In genomic region chr1:237861944-237862343, GRCh38 we compare ENCODE assay signal across 25 cellular contexts. TPM values are rescaled to one million over a fixed set of nuclear protein-coding genes. Genes with fewer than 3 reads are reported as not detected.
DNase-seq lines count a peak whose midpoint lies in the region; ATAC-seq and TF ChIP-seq lines count a peak whose summit lies in the region.
"Had no signal": no experiment of that assay in that cellular context is flagged by ENCODE, and none has a peak within 500 bp of the region (broad histone marks: within the 10 kb centered on the region; RNA-seq: fewer than 3 reads in every experiment).

No MANE protein-coding gene starts in this region.

- no peak overlapping the region for H2AFZ ChIP-seq in mesenchymal stem cell (ENCODE audit: low read depth, low read length)
- H2AFZ ChIP-seq: GM23248 had no signal

- H2AK5ac ChIP-seq in mesenchymal stem cell (ENCODE audit: low read length, severe bottlenecking), result peak overlapping the region; percentile 15

- no peak overlapping the region for H3K14ac ChIP-seq in mesenchymal stem cell (ENCODE audit: low read length in 2 of 2)

- no peak overlapping the region for H2BK5ac ChIP-seq in mesenchymal stem cell (ENCODE audit: low read depth, low read length, poor library complexity, severe bottlenecking)

- no peak overlapping the region for H2BK15ac ChIP-seq in mesenchymal stem cell (ENCODE audit: low read depth, poor library complexity, severe bottlenecking)

- H3K4me2 ChIP-seq in mesenchymal stem cell (ENCODE audit: low read length, poor library complexity, severe bottlenecking), result no peak overlapping the region
- H3K4me2 ChIP-seq: BLaER1 had no signal

- TF ChIP-seq CTCF in HL-60 (IDR thresholded peaks at IDR 0.05; ENCODE audit: insufficient read depth, low read length), result no peak

- H3K79me1 ChIP-seq in mesenchymal stem cell (replicated peaks; ENCODE audit: low read length, poor library complexity, severe bottlenecking), result no peaks in the 10 kb centered on the region

- peaks cover 6% of the 10 kb centered on the region for H3K4me1 ChIP-seq in mesenchymal stem cell (ENCODE audit: control insufficient read depth, insufficient read depth, low read depth, low read length)

- H2BK120ac ChIP-seq in mesenchymal stem cell (ENCODE audit: low read depth, low read length), result no peak overlapping the region

- WGBS in mesenchymal stem cell, result 94% methylated on average over 4 of the region's 8 CpGs

- no peak overlapping the region for H3K9ac ChIP-seq in mesenchymal stem cell (ENCODE audit: low read length)
- H3K9ac ChIP-seq: BLaER1, GM23248 had no signal

- H3K23ac ChIP-seq in mesenchymal stem cell (ENCODE audit: low read length in 2 of 2), result no peak overlapping the region

- H3K27me3 ChIP-seq in HL-60 (ENCODE audit: insufficient read depth, poor library complexity, severe bottlenecking), result no peaks in the 10 kb centered on the region
- H3K27me3 ChIP-seq in mesenchymal stem cell (ENCODE audit: control insufficient read depth in 1 of 2, insufficient read depth in 1 of 2, low read length in 2 of 2), result peaks cover 0 to 5% of the 10 kb centered on the region in 2 experiments
- H3K27me3 ChIP-seq: BLaER1, SJCRH30 had no signal

- no peak overlapping the region for H3K4me3 ChIP-seq in HL-60 (replicated peaks; ENCODE audit: insufficient read depth, low read length)
- no peak overlapping the region for H3K4me3 ChIP-seq in mesenchymal stem cell (ENCODE audit: insufficient read depth in 1 of 2, low read depth in 1 of 2, low read length in 2 of 2)
- H3K4me3 ChIP-seq: BLaER1, GM23248, SJCRH30 had no signal

- DNase-seq in HL-60 (ENCODE audit: low read depth in 1 of 2, low spot score in 1 of 2) (peak; percentile 51 to 65), MV-4-11 (lab: John Stamatoyannopoulos, UW) (peak; percentile 83), SKM-1 (lab: John Stamatoyannopoulos, UW; ENCODE audit: unreplicated experiment) (peak; percentile 49), mesenchymal stem cell (no peak)
- DNase-seq: CD4-positive, alpha-beta T cell; DMS53; GM23248; H9; Karpas-422; NCI-H1092; NCI-H1417 treated with DMSO at 0.1 percent for 48 hours; NCI-H1694 treated with DMSO at 0.1 percent for 48 hours; NCI-H2081 treated with DMSO at 0.1 percent for 48 hours; NCI-H446; NCI-H524 treated with DMSO at 0.1 percent for 48 hours; NCI-H82; NK-92 treated with Interleukin-12 subunit alpha and Interleukin-12 subunit beta, amount 100 ng/mL, for 24 hours; SJCRH30; T-helper 1 cell had no signal

- no peaks in the 10 kb centered on the region for H3K9me3 ChIP-seq in mesenchymal stem cell (ENCODE audit: control insufficient read depth, low read length)
- H3K9me3 ChIP-seq: BLaER1, SJCRH30 had no signal

- H2BK12ac ChIP-seq in mesenchymal stem cell (ENCODE audit: low read length in 2 of 2), result no peak overlapping the region

- no peak overlapping the region for H3K18ac ChIP-seq in mesenchymal stem cell (ENCODE audit: low read depth in 1 of 2, low read length in 2 of 2)

- no peak for ATAC-seq in GM19463 (IDR thresholded peaks at IDR 0.05; ENCODE audit: unreplicated experiment)
- no peak for ATAC-seq in HG03354 (IDR thresholded peaks at IDR 0.05; ENCODE audit: poor library complexity, severe bottlenecking, unreplicated experiment)
- ATAC-seq in HG02623 (IDR thresholded peaks at IDR 0.05; ENCODE audit: unreplicated experiment), result no peak
- ATAC-seq: SK-N-SH treated with all-trans-retinoic acid at 6 μM for 48 hours had no signal

- no peak overlapping the region for H3K27ac ChIP-seq in HL-60 (replicated peaks)
- no peak overlapping the region for H3K27ac ChIP-seq in mesenchymal stem cell (ENCODE audit: low read length, poor library complexity, severe bottlenecking)
- H3K27ac ChIP-seq: BLaER1, GM23248, SJCRH30 had no signal

- H4K91ac ChIP-seq in mesenchymal stem cell (ENCODE audit: low read length), result no peak overlapping the region

- no peak overlapping the region for H3K4ac ChIP-seq in mesenchymal stem cell (ENCODE audit: low read depth in 1 of 2, low read length in 2 of 2)

- H4K8ac ChIP-seq in mesenchymal stem cell (ENCODE audit: low read length), result no peak overlapping the region

- no peaks in the 10 kb centered on the region for H3K36me3 ChIP-seq in mesenchymal stem cell (ENCODE audit: control insufficient read depth in 1 of 2, insufficient read depth in 2 of 2, low read depth in 1 of 2, low read length in 2 of 2)
- H3K36me3 ChIP-seq: BLaER1, SJCRH30 had no signal

RNA-seq across cellular contexts. Expression of gene ZP4, which starts 28.8 kb away (rescaled TPM):
- not detected for polyA plus RNA-seq in mesenchymal stem cell (2013, experiment 1 of 2)
- polyA plus RNA-seq in mesenchymal stem cell (2013, experiment 2 of 2), result not detected
- polyA plus RNA-seq: AG04450, GM23248 had no signal
